In genomic region chr11:77470971-77471370, GRCh38 we compare ENCODE assay signal across 14 cellular contexts. TPM values are rescaled to one million over a fixed set of nuclear protein-coding genes. Genes with fewer than 3 reads are reported as not detected.
DNase-seq lines count a peak whose midpoint lies in the region; ATAC-seq and TF ChIP-seq lines count a peak whose summit lies in the region.
"Had no signal": no experiment of that assay in that cellular context is flagged by ENCODE, and none has a peak within 500 bp of the region (broad histone marks: within the 10 kb centered on the region; RNA-seq: fewer than 3 reads in every experiment).

No MANE protein-coding gene starts in this region.

- no peaks in the 10 kb centered on the region for H3K27me3 Mint-ChIP-seq in activated naive CD8-positive, alpha-beta T cell
- H3K27me3 Mint-ChIP-seq in activated naive CD8-positive, alpha-beta T cell treated with anti-CD3 and anti-CD28 coated beads, Interleukin-2, amount 50 U/mL, for 24 hours = peaks cover 13% of the 10 kb centered on the region
- H3K27me3 Mint-ChIP-seq in T-helper 17 cell = peaks cover 31% of the 10 kb centered on the region
- peaks cover 15% of the 10 kb centered on the region for H3K27me3 Mint-ChIP-seq in activated CD4-positive, alpha-beta memory T cell treated with anti-CD3 and anti-CD28 coated beads for 36 hours

- intact Hi-C loops in thyroid gland (cut with DNase I) = no loop called here
- intact Hi-C loops in activated CD4-positive, alpha-beta memory T cell treated with anti-CD3 and anti-CD28 coated beads for 36 hours (cut with micrococcal nuclease) = loop anchor here (2.0 to 5.0 kb wide), 3 partner anchors 78 to 609 kb away; partner anchors contain the start of genes ACER3 and CLNS1A

- H3K4me3 ChIP-seq in iPS-15b (ENCODE audit: low read depth, low read length) (peak overlapping the region; percentile 90), thyroid gland (replicated peaks in 1 of 3) (peak overlapping the region in 1 of 3 donors; percentile 8)
- H3K4me3 ChIP-seq: gastroesophageal sphincter, tibial nerve had no signal

- H3K9ac ChIP-seq in iPS-15b (ENCODE audit: low read depth, low read length) = peak overlapping the region; percentile 71

- 39 to 40% methylated on average over 5 of the region's 5 CpGs for whole genome bisulfite sequencing in thyroid gland, 2 donors

- H3K27me3 ChIP-seq in iPS-15b (ENCODE audit: control insufficient read depth, insufficient read depth, low read length) (no peaks in the 10 kb centered on the region), thyroid gland (no peaks in the 10 kb centered on the region)
- H3K27me3 ChIP-seq: gastroesophageal sphincter, tibial nerve had no signal

- no peak overlapping the region for H3K27ac Mint-ChIP-seq in activated naive CD8-positive, alpha-beta T cell
- H3K27ac Mint-ChIP-seq in activated naive CD8-positive, alpha-beta T cell treated with anti-CD3 and anti-CD28 coated beads, Interleukin-2, amount 50 U/mL, for 24 hours = no peak overlapping the region
- H3K27ac Mint-ChIP-seq in T-helper 17 cell = no peak overlapping the region
- no peak overlapping the region for H3K27ac Mint-ChIP-seq in activated CD4-positive, alpha-beta memory T cell treated with anti-CD3 and anti-CD28 coated beads for 36 hours
- H3K27ac Mint-ChIP-seq: activated T-cell treated with anti-CD3 and anti-CD28 coated beads, Interleukin-2, amount 50 U/mL, for 72 hours; CD4-positive, CD25-positive, alpha-beta regulatory T cell had no signal

- no peak for DNase-seq in activated naive CD8-positive, alpha-beta T cell treated with anti-CD3 and anti-CD28 coated beads, Interleukin-2, amount 50 U/mL, for 24 hours
- DNase-seq in T-helper 17 cell (no peak), thyroid gland (no peak), Ammon's horn (ENCODE audit: low spot score) (no peak)
- no peak for DNase-seq in activated CD4-positive, alpha-beta memory T cell treated with anti-CD3 and anti-CD28 coated beads for 36 hours
- DNase-seq: amniotic stem cell, T-helper 9 cell had no signal

- H3K4me1 ChIP-seq in iPS-15b (ENCODE audit: control insufficient read depth, insufficient read depth, low read length) = peaks cover 51% of the 10 kb centered on the region
- peaks cover 22 to 39% of the 10 kb centered on the region in 2 donors for H3K4me1 ChIP-seq in thyroid gland

- ATAC-seq in activated naive CD8-positive, alpha-beta T cell treated with anti-CD3 and anti-CD28 coated beads, Interleukin-2, amount 50 U/mL, for 24 hours = no peak
- ATAC-seq in T-helper 17 cell = no peak
- no peak for ATAC-seq in GM21786 (IDR thresholded peaks at IDR 0.05; ENCODE audit: unreplicated experiment)
- ATAC-seq: activated T-cell treated with anti-CD3 and anti-CD28 coated beads, Interleukin-2, amount 50 U/mL, for 72 hours; gastroesophageal sphincter had no signal

- no peak for TF ChIP-seq POLR2A in thyroid gland (IDR thresholded peaks at IDR 0.05)

- no peaks in the 10 kb centered on the region for H3K9me3 Mint-ChIP-seq in activated naive CD8-positive, alpha-beta T cell (ENCODE audit: low read depth)
- H3K9me3 Mint-ChIP-seq in activated naive CD8-positive, alpha-beta T cell treated with anti-CD3 and anti-CD28 coated beads, Interleukin-2, amount 50 U/mL, for 24 hours = no peaks in the 10 kb centered on the region
- H3K9me3 Mint-ChIP-seq in activated CD4-positive, alpha-beta memory T cell treated with anti-CD3 and anti-CD28 coated beads for 36 hours = no peaks in the 10 kb centered on the region
- H3K9me3 Mint-ChIP-seq: activated T-cell treated with anti-CD3 and anti-CD28 coated beads, Interleukin-2, amount 50 U/mL, for 72 hours had no signal

- TF ChIP-seq CTCF in thyroid gland (IDR thresholded peaks at IDR 0.05) = no peak

- H3K27ac ChIP-seq in thyroid gland = peak overlapping the region; percentile 89 to 93 (median 92)
- H3K27ac ChIP-seq: gastroesophageal sphincter, tibial nerve had no signal

- H3K4me1 Mint-ChIP-seq in activated naive CD8-positive, alpha-beta T cell (ENCODE audit: low read depth) = peaks cover 30% of the 10 kb centered on the region
- H3K4me1 Mint-ChIP-seq in activated naive CD8-positive, alpha-beta T cell treated with anti-CD3 and anti-CD28 coated beads, Interleukin-2, amount 50 U/mL, for 24 hours = peaks cover 17% of the 10 kb centered on the region
- H3K4me1 Mint-ChIP-seq in T-helper 17 cell = peaks cover 14% of the 10 kb centered on the region
- H3K4me1 Mint-ChIP-seq in activated CD4-positive, alpha-beta memory T cell treated with anti-CD3 and anti-CD28 coated beads for 36 hours (ENCODE audit: low read depth) = peaks cover 5% of the 10 kb centered on the region

- H3K36me3 Mint-ChIP-seq in activated naive CD8-positive, alpha-beta T cell = no peaks in the 10 kb centered on the region
- H3K36me3 Mint-ChIP-seq in activated naive CD8-positive, alpha-beta T cell treated with anti-CD3 and anti-CD28 coated beads, Interleukin-2, amount 50 U/mL, for 24 hours (ENCODE audit: low read depth) = no peaks in the 10 kb centered on the region
- H3K36me3 Mint-ChIP-seq in T-helper 17 cell (ENCODE audit: low read depth) = peaks cover 7% of the 10 kb centered on the region
- H3K36me3 Mint-ChIP-seq in activated CD4-positive, alpha-beta memory T cell treated with anti-CD3 and anti-CD28 coated beads for 36 hours = no peaks in the 10 kb centered on the region
- H3K36me3 Mint-ChIP-seq: CD4-positive, CD25-positive, alpha-beta regulatory T cell had no signal

- CTCF ChIA-PET in activated CD4-positive, alpha-beta memory T cell treated with anti-CD3 and anti-CD28 coated beads for 36 hours (lab: Charles Lee) = interaction anchor here (1.1 to 1.3 kb wide), 3 partner anchors 77 to 149 kb away, joined by 3 to 5 read pairs (median 3); no protein-coding TSS in a partner anchor

- peak overlapping the region; percentile 38 for H3K4me3 Mint-ChIP-seq in activated naive CD8-positive, alpha-beta T cell
- no peak overlapping the region for H3K4me3 Mint-ChIP-seq in activated naive CD8-positive, alpha-beta T cell treated with anti-CD3 and anti-CD28 coated beads, Interleukin-2, amount 50 U/mL, for 24 hours
- peak overlapping the region; percentile 78 for H3K4me3 Mint-ChIP-seq in T-helper 17 cell
- H3K4me3 Mint-ChIP-seq in activated CD4-positive, alpha-beta memory T cell treated with anti-CD3 and anti-CD28 coated beads for 36 hours = no peak overlapping the region
- H3K4me3 Mint-ChIP-seq: activated T-cell treated with anti-CD3 and anti-CD28 coated beads, Interleukin-2, amount 50 U/mL, for 72 hours had no signal

- H3K36me3 ChIP-seq in iPS-15b (ENCODE audit: control insufficient read depth, insufficient read depth, low read length) = no peaks in the 10 kb centered on the region
- H3K36me3 ChIP-seq in thyroid gland = no peaks in the 10 kb centered on the region
- H3K36me3 ChIP-seq: gastroesophageal sphincter, tibial nerve had no signal

- POLR2A ChIA-PET in activated CD4-positive, alpha-beta memory T cell treated with anti-CD3 and anti-CD28 coated beads for 36 hours (lab: Charles Lee) = no interaction called here

- no peaks in the 10 kb centered on the region for H3K9me3 ChIP-seq in T-helper 17 cell (ENCODE audit: control insufficient read depth, low read length, poor library complexity, severe bottlenecking)
- H3K9me3 ChIP-seq in iPS-15b (ENCODE audit: control insufficient read depth, insufficient read depth, low read length) = no peaks in the 10 kb centered on the region
- no peaks in the 10 kb centered on the region for H3K9me3 ChIP-seq in thyroid gland
- H3K9me3 ChIP-seq: gastroesophageal sphincter, tibial nerve had no signal

RNA-seq across cellular contexts. Expression of gene PAK1, which starts 2.9 kb away (rescaled TPM):
- total RNA-seq in T-helper 17 cell (10 to 100 TPM; 13.1 to 16.7 TPM), thyroid gland (100 to 1,000 TPM in 1 of 4 donors, 10 to 100 TPM in 3; 47.0 to 110 (median 84.0) TPM)
- 10 to 100 TPM; 30.4 to 33.1 TPM for total RNA-seq in activated CD4-positive, alpha-beta memory T cell treated with anti-CD3 and anti-CD28 coated beads for 36 hours

Comparison
In these comparisons a context has a peak if more than half of its experiments do, and no peak if none do; other contexts are left out.
1. H3K4me3 Mint-ChIP-seq: peak in activated naive CD8-positive, alpha-beta T cell (single experiment) and T-helper 17 cell (single experiment); none in activated naive CD8-positive, alpha-beta T cell treated with anti-CD3 and anti-CD28 coated beads, Interleukin-2, amount 50 U/mL, for 24 hours (single experiment) and activated CD4-positive, alpha-beta memory T cell treated with anti-CD3 and anti-CD28 coated beads for 36 hours (single experiment).